8 cellular contexts compared by ENCODE assay signal in the genomic region with DNA sequence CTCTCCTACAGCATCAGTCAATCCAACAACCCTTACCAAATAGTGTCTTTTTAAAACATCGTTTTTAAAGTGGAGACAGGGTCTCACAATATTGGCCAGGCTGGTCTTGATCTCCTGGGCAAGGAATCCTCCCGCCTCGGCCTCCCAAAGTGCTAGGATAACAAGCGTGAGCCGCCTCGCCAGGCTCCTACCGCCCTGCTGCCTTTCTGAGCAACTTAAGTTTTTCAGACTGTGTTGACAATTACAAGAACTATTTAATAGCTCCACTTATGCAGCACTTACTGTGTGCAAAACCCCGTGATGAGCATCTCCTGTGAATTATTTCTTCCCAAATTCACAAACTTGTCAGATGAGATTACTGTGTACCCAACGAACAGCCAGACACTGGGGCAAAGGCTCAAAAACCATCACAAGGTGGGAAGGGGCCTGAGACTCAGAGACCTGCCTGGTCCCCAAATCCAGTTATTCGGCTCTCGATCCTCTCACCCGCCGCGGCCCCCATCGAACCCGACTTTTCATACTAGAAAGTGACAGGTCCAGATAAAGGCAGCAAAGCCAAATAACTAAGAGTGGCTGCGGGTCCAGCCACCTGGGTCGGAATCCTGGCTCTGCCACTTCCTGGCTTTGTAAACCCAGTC. TPM values are rescaled to one million over a fixed set of nuclear protein-coding genes. Genes with fewer than 3 reads are reported as not detected.
DNase-seq lines count a peak whose midpoint lies in the region; ATAC-seq, FAIRE-seq and TF ChIP-seq lines count a peak whose summit lies in the region.
"Had no signal": no experiment of that assay in that cellular context is flagged by ENCODE, and none has a peak within 500 bp of the region (broad histone marks: within the 10 kb centered on the region; RNA-seq: fewer than 3 reads in every experiment).

No MANE protein-coding gene starts in this region.

- peaks cover 60% of the 10 kb centered on the region for H3K36me3 Mint-ChIP-seq in activated T-helper 2 cell treated with anti-CD3 and anti-CD28 coated beads, Interferon-gamma antibody, Interleukin-2, Interleukin-4, amounts not matched to agents 10 μg/mL and 5 μg/mL and 100 μg/mL, durations not matched to agents 14 hours and 24 hours and 36 hours (ENCODE audit: low read depth)

- no peak for TF ChIP-seq POLR2A in GM12891 (IDR thresholded peaks at IDR 0.05; ENCODE audit: low read depth, low read length)

- intact Hi-C loops in activated T-helper 2 cell treated with anti-CD3 and anti-CD28 coated beads, Interferon-gamma antibody, Interleukin-2, Interleukin-4, amounts not matched to agents 10 μg/mL and 5 μg/mL and 100 μg/mL, durations not matched to agents 14 hours and 24 hours and 36 hours (cut with micrococcal nuclease), result no loop called here

- no peak for ATAC-seq in stimulated activated naive CD8-positive, alpha-beta T cell treated with anti-CD3 and anti-CD28 coated beads, Interleukin-15, amount 100 ng/mL, for 72 hours

- peak overlapping the region; percentile 99 for H3K27ac Mint-ChIP-seq in activated T-helper 2 cell treated with anti-CD3 and anti-CD28 coated beads, Interferon-gamma antibody, Interleukin-2, Interleukin-4, amounts not matched to agents 10 μg/mL and 5 μg/mL and 100 μg/mL, durations not matched to agents 14 hours and 24 hours and 36 hours
- H3K27ac Mint-ChIP-seq in stimulated activated naive CD8-positive, alpha-beta T cell treated with anti-CD3 and anti-CD28 coated beads, Interleukin-15, amount 100 ng/mL, for 72 hours, result peak overlapping the region; percentile 98 to 100

- H3K27me3 Mint-ChIP-seq in activated T-helper 2 cell treated with anti-CD3 and anti-CD28 coated beads, Interferon-gamma antibody, Interleukin-2, Interleukin-4, amounts not matched to agents 10 μg/mL and 5 μg/mL and 100 μg/mL, durations not matched to agents 14 hours and 24 hours and 36 hours (ENCODE audit: low read depth), result no peaks in the 10 kb centered on the region
- no peaks in the 10 kb centered on the region for H3K27me3 Mint-ChIP-seq in stimulated activated naive CD8-positive, alpha-beta T cell treated with anti-CD3 and anti-CD28 coated beads, Interleukin-15, amount 100 ng/mL, for 72 hours

- peaks cover 28% of the 10 kb centered on the region for H3K4me1 Mint-ChIP-seq in activated T-helper 2 cell treated with anti-CD3 and anti-CD28 coated beads, Interferon-gamma antibody, Interleukin-2, Interleukin-4, amounts not matched to agents 10 μg/mL and 5 μg/mL and 100 μg/mL, durations not matched to agents 14 hours and 24 hours and 36 hours (ENCODE audit: low read depth)
- peaks cover 75% of the 10 kb centered on the region for H3K4me1 Mint-ChIP-seq in stimulated activated naive CD8-positive, alpha-beta T cell treated with anti-CD3 and anti-CD28 coated beads, Interleukin-15, amount 100 ng/mL, for 72 hours

- H3K27ac ChIP-seq in HL-60 (replicated peaks), result peak overlapping the region; percentile 87

- no peaks in the 10 kb centered on the region for H3K27me3 ChIP-seq in HL-60 (ENCODE audit: insufficient read depth, poor library complexity, severe bottlenecking)

- TF ChIP-seq CTCF in HL-60 (IDR thresholded peaks at IDR 0.05; ENCODE audit: insufficient read depth, low read length), result no peak

- no peaks in the 10 kb centered on the region for H3K9me3 Mint-ChIP-seq in activated T-helper 2 cell treated with anti-CD3 and anti-CD28 coated beads, Interferon-gamma antibody, Interleukin-2, Interleukin-4, amounts not matched to agents 10 μg/mL and 5 μg/mL and 100 μg/mL, durations not matched to agents 14 hours and 24 hours and 36 hours
- H3K9me3 Mint-ChIP-seq in stimulated activated naive CD8-positive, alpha-beta T cell treated with anti-CD3 and anti-CD28 coated beads, Interleukin-15, amount 100 ng/mL, for 72 hours, result no peaks in the 10 kb centered on the region

- H3K4me3 ChIP-seq in HL-60 (replicated peaks; ENCODE audit: insufficient read depth, low read length) (peak overlapping the region; percentile 91), iPS-11a (ENCODE audit: low read depth, low read length) (peak overlapping the region; percentile 98)

- DNase-seq in HL-60 (ENCODE audit: low read depth in 1 of 2, low spot score in 1 of 2), result no peak
- DNase-seq in activated T-helper 2 cell treated with anti-CD3 and anti-CD28 coated beads, Interferon-gamma antibody, Interleukin-2, Interleukin-4, amounts not matched to agents 10 μg/mL and 5 μg/mL and 100 μg/mL, durations not matched to agents 14 hours and 24 hours and 36 hours (ENCODE audit: low spot score), result no peak
- no peak for DNase-seq in stimulated activated naive CD8-positive, alpha-beta T cell treated with anti-CD3 and anti-CD28 coated beads, Interleukin-15, amount 100 ng/mL, for 72 hours
- no peak for DNase-seq in activated gamma-delta T cell (lab: John Stamatoyannopoulos, UW)
- no peak for DNase-seq in NAMALWA (ENCODE audit: low spot score)
- no peak for DNase-seq in GM12891 (ENCODE audit: insufficient read length, low spot score)

- peak overlapping the region; percentile 95 for H3K4me3 Mint-ChIP-seq in activated T-helper 2 cell treated with anti-CD3 and anti-CD28 coated beads, Interferon-gamma antibody, Interleukin-2, Interleukin-4, amounts not matched to agents 10 μg/mL and 5 μg/mL and 100 μg/mL, durations not matched to agents 14 hours and 24 hours and 36 hours (ENCODE audit: low read depth)
- peak overlapping the region; percentile 89 to 94 for H3K4me3 Mint-ChIP-seq in stimulated activated naive CD8-positive, alpha-beta T cell treated with anti-CD3 and anti-CD28 coated beads, Interleukin-15, amount 100 ng/mL, for 72 hours

- FAIRE-seq in GM12891 (lab: Jason Lieb, UNC), result no peak

TF ChIP-seq in GM12891, 5 proteins besides CTCF, POLR2A, EP300 and RAD21:
- TF ChIP-seq TAF1 (IDR thresholded peaks at IDR 0.05; ENCODE audit: low read depth, low read length) (no peak), SPI1 (IDR thresholded peaks at IDR 0.05; ENCODE audit: low read depth, low read length) (no peak), PAX5 (IDR thresholded peaks at IDR 0.05; ENCODE audit: insufficient read depth, low read length, severe bottlenecking) (no peak), POU2F2 (IDR thresholded peaks at IDR 0.05; ENCODE audit: low read depth, low read length) (no peak), POLR2AphosphoS5 (IDR thresholded peaks at IDR 0.05; ENCODE audit: low read depth, low read length) (no peak)

RNA-seq across cellular contexts. Expression of gene RPL18, which starts 0.6 kb away (rescaled TPM):
- total RNA-seq in activated T-helper 2 cell treated with anti-CD3 and anti-CD28 coated beads, Interferon-gamma antibody, Interleukin-2, Interleukin-4, amounts not matched to agents 10 μg/mL and 5 μg/mL and 100 μg/mL, durations not matched to agents 14 hours and 24 hours and 36 hours, result 1,853 and 1,861 TPM in 2 replicates
- polyA plus RNA-seq in GM12891 (2012; ENCODE audit: low read depth, missing spikeins), result 3,629 TPM

RNA-seq across cellular contexts. Expression of gene SPHK2, which starts 0.9 kb away (rescaled TPM):
- 34.3 and 35.0 TPM in 2 replicates for total RNA-seq in activated T-helper 2 cell treated with anti-CD3 and anti-CD28 coated beads, Interferon-gamma antibody, Interleukin-2, Interleukin-4, amounts not matched to agents 10 μg/mL and 5 μg/mL and 100 μg/mL, durations not matched to agents 14 hours and 24 hours and 36 hours
- 12.4 TPM for polyA plus RNA-seq in GM12891 (2012; ENCODE audit: low read depth, missing spikeins)

RNA-seq across cellular contexts. Expression of gene FAM83E, which starts 3.5 kb away (rescaled TPM):
- total RNA-seq in activated T-helper 2 cell treated with anti-CD3 and anti-CD28 coated beads, Interferon-gamma antibody, Interleukin-2, Interleukin-4, amounts not matched to agents 10 μg/mL and 5 μg/mL and 100 μg/mL, durations not matched to agents 14 hours and 24 hours and 36 hours, result 4.3 and 6.4 TPM in 2 replicates
- polyA plus RNA-seq in GM12891 (2012; ENCODE audit: low read depth, missing spikeins), result not detected
- total RNA-seq: renal cortical epithelial cell had no signal

RNA-seq across cellular contexts. Expression of gene SPACA4, which starts 11.9 kb away (rescaled TPM):
- not detected in 2 replicates for total RNA-seq in activated T-helper 2 cell treated with anti-CD3 and anti-CD28 coated beads, Interferon-gamma antibody, Interleukin-2, Interleukin-4, amounts not matched to agents 10 μg/mL and 5 μg/mL and 100 μg/mL, durations not matched to agents 14 hours and 24 hours and 36 hours
- polyA plus RNA-seq in GM12891 (2012; ENCODE audit: low read depth, missing spikeins), result not detected
- total RNA-seq: renal cortical epithelial cell had no signal

RNA-seq across cellular contexts. Expression of gene DBP, which starts 18.8 kb away (rescaled TPM):
- 7.3 and 7.9 TPM in 2 replicates for total RNA-seq in activated T-helper 2 cell treated with anti-CD3 and anti-CD28 coated beads, Interferon-gamma antibody, Interleukin-2, Interleukin-4, amounts not matched to agents 10 μg/mL and 5 μg/mL and 100 μg/mL, durations not matched to agents 14 hours and 24 hours and 36 hours
- 6.5 TPM for polyA plus RNA-seq in GM12891 (2012; ENCODE audit: low read depth, missing spikeins)
